ENCODE assay signal across 2 cellular contexts in genomic region chr16:86085795-86086194, GRCh38.
TF ChIP-seq lines count a peak whose summit lies in the region.

No MANE protein-coding gene starts in this region.

TF ChIP-seq in IMR-90, 13 proteins besides CTCF, POLR2A, EP300 and RAD21 (continued from another document):
- TF ChIP-seq USF2 (IDR thresholded peaks at IDR 0.05; ENCODE audit: low read depth, low read length) (no peak), MXI1 (IDR thresholded peaks at IDR 0.05; ENCODE audit: borderline replicate concordance, low read depth, low read length) (no peak), RCOR1 (IDR thresholded peaks at IDR 0.05; ENCODE audit: insufficient replicate concordance, low read length) (no peak), FOS (IDR thresholded peaks at IDR 0.05; ENCODE audit: low read depth, low read length) (no peak), BHLHE40 (IDR thresholded peaks at IDR 0.05; ENCODE audit: low read depth, low read length) (no peak), RFX5 (IDR thresholded peaks at IDR 0.05; ENCODE audit: low read depth, low read length) (no peak), NFE2L2 (IDR thresholded peaks at IDR 0.05; ENCODE audit: low read depth, low read length) (no peak), MAFK (IDR thresholded peaks at IDR 0.05; ENCODE audit: low read depth, low read length) (no peak), CHD1 (IDR thresholded peaks at IDR 0.05; ENCODE audit: low read depth, low read length) (no peak), SMC3 (IDR thresholded peaks at IDR 0.05; ENCODE audit: low read depth, low read length) (no peak), MAZ (IDR thresholded peaks at IDR 0.05; ENCODE audit: borderline replicate concordance, low read depth, low read length) (no peak), ELK1 (IDR thresholded peaks at IDR 0.05; ENCODE audit: borderline replicate concordance, low read depth, low read length) (no peak)

TF ChIP-seq in K562, 482 proteins besides CTCF, POLR2A, EP300 and RAD21:
- TF ChIP-seq MITF (IDR thresholded peaks at IDR 0.05) (no peak), ZNF778 (CRISPR knock-in tag; IDR thresholded peaks at IDR 0.05) (no peak), PHB (CRISPR knock-in tag; IDR thresholded peaks at IDR 0.05) (no peak), RAD51 (IDR thresholded peaks at IDR 0.05; ENCODE audit: borderline replicate concordance, low read depth) (peak; percentile 37; the same call in 1 of the 2 replicates), PPARD (CRISPR knock-in tag; IDR thresholded peaks at IDR 0.05) (no peak), USF2 (CRISPR knock-in tag; IDR thresholded peaks at IDR 0.05) (peak; percentile 77)
